Comparison of ENCODE assay signal across 8 cellular contexts in genomic region chr1:223670458-223671159, GRCh38. TPM values are rescaled to one million over a fixed set of nuclear protein-coding genes. Genes with fewer than 3 reads are reported as not detected.
DNase-seq lines count a peak whose midpoint lies in the region; ATAC-seq, FAIRE-seq and TF ChIP-seq lines count a peak whose summit lies in the region.

No MANE protein-coding gene starts in this region.

- H3K36me3 ChIP-seq in esophagus squamous epithelium = no peaks in the 10 kb centered on the region
- H3K36me3 ChIP-seq in psoas muscle (ENCODE audit: insufficient read depth in 1 of 2, low read depth in 1 of 2) = no peaks in the 10 kb centered on the region

- DNase-seq in GM20000 (ENCODE audit: low spot score) (peak; percentile 34), RCC 7860 (ENCODE audit: low spot score) (peak; percentile 47), esophagus squamous epithelium (lab: John Stamatoyannopoulos, UW) (no peak), psoas muscle (no peak)
- no peak for DNase-seq in stimulated activated naive CD4-positive, alpha-beta T cell (lab: John Stamatoyannopoulos, UW)

- intact Hi-C loops in esophagus squamous epithelium (cut with DNase I) (loop anchor here (10.0 kb wide), 1 partner anchor 536 kb away; no protein-coding TSS in a partner anchor), psoas muscle (cut with DNase I) (no loop called here)

- H3K4me3 ChIP-seq in esophagus squamous epithelium (no peak overlapping the region), psoas muscle (no peak overlapping the region)

- H3K27ac ChIP-seq in C4-2B (no peak overlapping the region), esophagus squamous epithelium (no peak overlapping the region), psoas muscle (no peak overlapping the region)

- H3K4me1 ChIP-seq in esophagus squamous epithelium = peaks cover 3 to 29% (median 11%) of the 10 kb centered on the region in 3 donors
- no peaks in the 10 kb centered on the region for H3K4me1 ChIP-seq in psoas muscle

- no peak for TF ChIP-seq POLR2A in esophagus squamous epithelium (IDR thresholded peaks at IDR 0.05)

- no peak for FAIRE-seq in RCC 7860 (lab: Jason Lieb, UNC)

- WGBS in esophagus squamous epithelium, 2 donors = 67 to 69% methylated on average over 3 to 6 of the region's 7 CpGs
- WGBS in psoas muscle, 3 donors = 63 to 70% (median 67%) methylated on average over 7 of the region's 7 CpGs

- H3K27me3 ChIP-seq in esophagus squamous epithelium (no peaks in the 10 kb centered on the region), psoas muscle (ENCODE audit: insufficient read depth in 3 of 3, low read length in 2 of 3) (peaks cover 0 to 2% (median 0%) of the 10 kb centered on the region in 3 donors)

- H3K9me3 ChIP-seq in esophagus squamous epithelium (peaks cover 0 to 8% (median 4%) of the 10 kb centered on the region in 3 donors), psoas muscle (no peaks in the 10 kb centered on the region)

- ATAC-seq in psoas muscle = peak in 3 of 4 donors; percentile 85 to 87 (median 86)
- ATAC-seq in GM21381 (IDR thresholded peaks at IDR 0.05; ENCODE audit: unreplicated experiment) = no peak
- ATAC-seq in HG03280 (IDR thresholded peaks at IDR 0.05; ENCODE audit: unreplicated experiment) = no peak

- peak; percentile 68 for TF ChIP-seq CTCF in C4-2B (conservative IDR thresholded peaks at IDR 0.05)
- peak; percentile 4 for TF ChIP-seq CTCF in GM20000 (IDR thresholded peaks at IDR 0.05; ENCODE audit: extremely low read depth, missing control alignments)
- TF ChIP-seq CTCF in esophagus squamous epithelium (IDR thresholded peaks at IDR 0.05) = peak in 5 of 6 experiments; percentile 19 to 64 (median 45)
- peak; percentile 39 for TF ChIP-seq CTCF in psoas muscle (IDR thresholded peaks at IDR 0.05)

RNA-seq across cellular contexts. Expression of gene CAPN8, which starts 5.1 kb away (rescaled TPM):
- total RNA-seq in esophagus squamous epithelium = 1 to 10 TPM in 1 of 4 donors, under 1 TPM in 2, not detected in 1; 0.26 to 1.1 (median 0.57) TPM
- total RNA-seq in psoas muscle = 1 to 10 TPM in 2 of 4 donors, under 1 TPM in 1, not detected in 1; 0.78 to 5.4 (median 2.1) TPM
- polyA plus RNA-seq in psoas muscle = under 1 TPM in 2 of 3 donors, not detected in 1; 0.04 to 0.09 TPM

RNA-seq across cellular contexts. Expression of gene CAPN2, which starts 41.7 kb away (rescaled TPM):
- 100 to 1,000 TPM; 145 to 234 (median 177) TPM for total RNA-seq in esophagus squamous epithelium
- total RNA-seq in psoas muscle = 100 to 1,000 TPM in 3 of 4 donors, 10 to 100 TPM in 1; 77.1 to 151 (median 105) TPM
- polyA plus RNA-seq in psoas muscle = 100 to 1,000 TPM in 1 of 3 donors, 10 to 100 TPM in 2; 47.6 to 157 (median 73.2) TPM

Comparison
In these comparisons a context has a peak if more than half of its experiments do, and no peak if none do; other contexts are left out.
1. CTCF ChIP-seq: peak in every context shown above with its lines; median percentile 68 in C4-2B; 45 in esophagus squamous epithelium; 39 in psoas muscle; 4 in GM20000.
2. DNase-seq: peak in GM20000 (single experiment) and RCC 7860 (single experiment); none in esophagus squamous epithelium (single experiment), psoas muscle (0 of 2) and stimulated activated naive CD4-positive, alpha-beta T cell (0 of 6).
3. ATAC-seq: peak in psoas muscle (3 of 4); none in GM21381 (single experiment) and HG03280 (single experiment).